In the genomic region with DNA sequence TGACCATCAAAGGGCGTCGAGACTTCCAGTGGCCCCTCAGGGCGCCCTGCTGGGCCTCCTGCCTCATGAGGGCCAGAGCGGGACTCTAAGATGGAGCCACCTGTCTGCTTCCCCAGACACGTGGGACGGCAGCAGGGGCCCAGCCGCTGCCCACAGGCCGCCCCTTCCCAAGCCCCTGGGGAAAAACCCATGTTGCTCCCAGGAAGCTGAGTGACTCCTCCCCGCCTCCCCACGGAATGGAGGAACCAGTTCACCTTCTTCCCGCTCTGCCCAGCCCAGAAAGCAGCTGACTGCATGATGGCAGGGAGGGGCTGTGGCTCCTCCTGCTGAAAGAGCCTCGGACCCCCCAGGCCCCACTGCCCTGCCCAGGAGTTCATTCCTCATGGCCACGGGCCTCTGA, we compare ENCODE assay signal across 13 cellular contexts. TPM values are rescaled to one million over a fixed set of nuclear protein-coding genes. Genes with fewer than 3 reads are reported as not detected.
DNase-seq lines count a peak whose midpoint lies in the region; ATAC-seq and TF ChIP-seq lines count a peak whose summit lies in the region.
"Had no signal": no experiment of that assay in that cellular context is flagged by ENCODE, and none has a peak within 500 bp of the region (broad histone marks: within the 10 kb centered on the region; RNA-seq: fewer than 3 reads in every experiment).

No MANE protein-coding gene starts in this region.

- peaks cover 17 to 81% of the 10 kb centered on the region in 2 experiments for H3K79me1 ChIP-seq in IMR-90 (ENCODE audit: low read depth in 1 of 2, low read length in 2 of 2)

- no TSS peak for BruUV-seq in IMR-90 (replicated peaks; lab: Mats Ljungman, UMichigan)
- BruUV-seq in A673 (replicated peaks; lab: Mats Ljungman, UMichigan), result no TSS peak

- H3K36me3 ChIP-seq in CD8-positive, alpha-beta memory T cell (ENCODE audit: insufficient read depth, low read length), result peaks cover 37% of the 10 kb centered on the region
- H3K36me3 ChIP-seq in IMR-90 (ENCODE audit: control insufficient read depth, insufficient read depth, low read length) (peaks cover 58% of the 10 kb centered on the region), sigmoid colon (peaks cover 21 to 67% (median 40%) of the 10 kb centered on the region in 4 donors), A673 (ENCODE audit: insufficient read depth, low read length, poor library complexity, severe bottlenecking) (peaks cover 22% of the 10 kb centered on the region)

- no peak overlapping the region for H2AFZ ChIP-seq in IMR-90 (replicated peaks; ENCODE audit: low read length, poor library complexity)

- no peak overlapping the region for H3K27ac ChIP-seq in CD8-positive, alpha-beta memory T cell (ENCODE audit: low read depth, low read length)
- H3K27ac ChIP-seq in IMR-90 (ENCODE audit: insufficient read depth, low read length) (no peak overlapping the region), sigmoid colon (peak overlapping the region; percentile 56 to 67 (median 62)), A673 (ENCODE audit: low read depth, low read length, poor library complexity, severe bottlenecking) (no peak overlapping the region)
- H3K27ac ChIP-seq: SJCRH30 had no signal

- intact Hi-C loops in IMR-90 (cut with micrococcal nuclease), result no loop called here
- intact Hi-C loops in sigmoid colon (cut with DNase I), result no loop called here
- intact Hi-C loops in A673 (cut with micrococcal nuclease; ENCODE audit: unreplicated experiment), result no loop called here

- no peak overlapping the region for H3K14ac ChIP-seq in IMR-90 (replicated peaks; ENCODE audit: low read depth, low read length)

- no peak overlapping the region for H4K91ac ChIP-seq in IMR-90 (ENCODE audit: insufficient read depth, low read depth, low read length)

- peaks cover 0 to 88% (median 8%) of the 10 kb centered on the region in 3 donors for H3K36me3 Mint-ChIP-seq in CD8-positive, alpha-beta memory T cell

- no peak overlapping the region for H4K8ac ChIP-seq in IMR-90 (ENCODE audit: low read depth in 2 of 2, low read length in 2 of 2)

- H3K4me3 Mint-ChIP-seq in CD8-positive, alpha-beta memory T cell, result peak overlapping the region in 6 of 7 donors; percentile 64 to 89 (median 72)

- no peak overlapping the region for H3K18ac ChIP-seq in IMR-90 (ENCODE audit: low read depth, low read length)

- in situ Hi-C loops in IMR-90 (cut with MboI; ENCODE audit: low sequenced_read_pairs), result loop anchor here (25.0 kb wide), 1 partner anchor 1739 kb away; a partner anchor contains a TSS

- POLR2A ChIA-PET in CD8-positive, alpha-beta memory T cell (lab: Charles Lee), result interaction anchor here (1.3 kb wide), 1 partner anchor 9 kb away, joined by 3 read pairs; no protein-coding TSS in a partner anchor
- POLR2A ChIA-PET in IMR-90 (lab: Charles Lee; ENCODE audit: unreplicated experiment), result no interaction called here
- POLR2A ChIA-PET in A673 (lab: Charles Lee; ENCODE audit: low non-redundant PET), result no interaction called here

- no peak overlapping the region for H2BK120ac ChIP-seq in IMR-90 (ENCODE audit: low read depth, low read length)

- H3K4me2 ChIP-seq in IMR-90 (ENCODE audit: low read depth, low read length), result no peak overlapping the region

- no peaks in the 10 kb centered on the region for H3K27me3 Mint-ChIP-seq in CD8-positive, alpha-beta memory T cell

- H3K4me1 Mint-ChIP-seq in CD8-positive, alpha-beta memory T cell, result peaks cover 30 to 49% (median 46%) of the 10 kb centered on the region in 3 donors

- peaks cover 15% of the 10 kb centered on the region for H3K9me1 ChIP-seq in IMR-90 (ENCODE audit: insufficient read depth, low read length)

- TF ChIP-seq RAD21 in IMR-90 (IDR thresholded peaks at IDR 0.05; ENCODE audit: low read length), result no peak

- TF ChIP-seq POLR2A in IMR-90 (IDR thresholded peaks at IDR 0.05; ENCODE audit: low read depth, low read length) (no peak), sigmoid colon (IDR thresholded peaks at IDR 0.05) (no peak)

- dilution Hi-C loops in IMR-90 (cut with HindIII; ENCODE audit: low sequenced_read_pairs, unreplicated experiment), result no loop called here

- DNase-seq in CD8-positive, alpha-beta memory T cell, result no peak
- no peak for DNase-seq in IMR-90
- DNase-seq in epithelial cell of esophagus (ENCODE audit: low read depth), result peak; percentile 55
- DNase-seq in sigmoid colon, result no peak
- DNase-seq in DMS79 (lab: John Stamatoyannopoulos, UW), result no peak
- no peak for DNase-seq in A673 (ENCODE audit: low spot score)
- DNase-seq in HK-2 (ENCODE audit: unreplicated experiment), result no peak
- no peak for DNase-seq in HPDE6-E6E7 (ENCODE audit: extremely low spot score)
- DNase-seq: cerebellar nuclear complex, Kasumi-1, mucosa of descending colon, NCI-H446, SJCRH30 had no signal

- H2BK20ac ChIP-seq in IMR-90 (ENCODE audit: low read depth, low read length), result no peak overlapping the region

- H3K56ac ChIP-seq in IMR-90 (ENCODE audit: extremely low read depth, insufficient read depth, low read length), result no peak overlapping the region

- H3K9ac ChIP-seq in IMR-90 (ENCODE audit: low read depth, low read length), result no peak overlapping the region

- no peak overlapping the region for H3K4me3 ChIP-seq in CD8-positive, alpha-beta memory T cell (ENCODE audit: low read length)
- H3K4me3 ChIP-seq in IMR-90 (ENCODE audit: insufficient read depth, low read depth, low read length) (no peak overlapping the region), epithelial cell of esophagus (ENCODE audit: low read length) (no peak overlapping the region), sigmoid colon (no peak overlapping the region), A673 (ENCODE audit: low read depth, low read length, poor library complexity, severe bottlenecking) (no peak overlapping the region)
- H3K4me3 ChIP-seq: mucosa of descending colon, SJCRH30 had no signal

- no peak overlapping the region for H3K23ac ChIP-seq in IMR-90 (ENCODE audit: low read depth, low read length)

- no peak overlapping the region for H2AK5ac ChIP-seq in IMR-90 (ENCODE audit: low read depth, low read length)

- no peak overlapping the region for H2BK15ac ChIP-seq in IMR-90 (ENCODE audit: low read depth, low read length)

- TF ChIP-seq EP300 in sigmoid colon (IDR thresholded peaks at IDR 0.05), result no peak

- TF ChIP-seq CTCF in IMR-90 (conservative IDR thresholded peaks at IDR 0.05; ENCODE audit: low read depth, low read length) (no peak), epithelial cell of esophagus (IDR thresholded peaks at IDR 0.05; ENCODE audit: insufficient read depth, low read depth, low read length, missing control alignments) (no peak), sigmoid colon (IDR thresholded peaks at IDR 0.05) (no peak), A673 (conservative IDR thresholded peaks at IDR 0.05; ENCODE audit: low read depth, low read length) (no peak)

- H4K20me1 ChIP-seq in IMR-90 (ENCODE audit: insufficient read depth, low read length), result peaks cover 79% of the 10 kb centered on the region

- H2BK5ac ChIP-seq in IMR-90 (ENCODE audit: low read depth, low read length, poor library complexity, severe bottlenecking), result no peak overlapping the region

- no peaks in the 10 kb centered on the region for H3K27me3 ChIP-seq in CD8-positive, alpha-beta memory T cell (ENCODE audit: insufficient read depth, low read length, poor library complexity, severe bottlenecking)
- H3K27me3 ChIP-seq in IMR-90 (ENCODE audit: control insufficient read depth, insufficient read depth, low read length), result no peaks in the 10 kb centered on the region
- no peaks in the 10 kb centered on the region for H3K27me3 ChIP-seq in sigmoid colon
- no peaks in the 10 kb centered on the region for H3K27me3 ChIP-seq in A673 (replicated peaks; ENCODE audit: insufficient read depth, low read depth, low read length, poor library complexity)
- H3K27me3 ChIP-seq: SJCRH30 had no signal

- H2AK9ac ChIP-seq in IMR-90 (replicated peaks; ENCODE audit: low read depth, low read length, poor library complexity), result peak overlapping the region; percentile 42

- H3K4me1 ChIP-seq in CD8-positive, alpha-beta memory T cell (ENCODE audit: insufficient read depth, low read length), result peaks cover 13% of the 10 kb centered on the region
- H3K4me1 ChIP-seq in IMR-90 (ENCODE audit: control insufficient read depth, insufficient read depth, low read length) (peaks cover 7% of the 10 kb centered on the region; the same call in 1 of the 2 replicates), sigmoid colon (peaks cover 0 to 36% (median 25%) of the 10 kb centered on the region in 4 donors), A673 (ENCODE audit: insufficient read depth, low read length, poor library complexity, severe bottlenecking) (no peaks in the 10 kb centered on the region)
- H3K4me1 ChIP-seq: SJCRH30 had no signal

- no peak overlapping the region for H4K5ac ChIP-seq in IMR-90 (ENCODE audit: low read depth, low read length)

- no peak overlapping the region for H3K4ac ChIP-seq in IMR-90 (ENCODE audit: low read depth, low read length)

- peak overlapping the region in 7 of 8 donors; percentile 63 to 94 (median 89) for H3K27ac Mint-ChIP-seq in CD8-positive, alpha-beta memory T cell

- CTCF ChIA-PET in CD8-positive, alpha-beta memory T cell (lab: Charles Lee), result interaction anchor here (0.8 to 1.4 kb wide), 2 partner anchors 14 to 15 kb away, joined by 3 to 4 read pairs; no protein-coding TSS in a partner anchor
- CTCF ChIA-PET in IMR-90 (lab: Yijun Ruan, JAX) (interaction anchor here (0.6 kb wide), 1 partner anchor 141 kb away, joined by 5 read pairs; no protein-coding TSS in a partner anchor), A673 (lab: Charles Lee) (no interaction called here)

- H3K9me3 ChIP-seq in CD8-positive, alpha-beta memory T cell (ENCODE audit: low read length), result no peaks in the 10 kb centered on the region
- no peaks in the 10 kb centered on the region for H3K9me3 ChIP-seq in IMR-90 (ENCODE audit: control insufficient read depth, insufficient read depth, low read length)
- H3K9me3 ChIP-seq in sigmoid colon, result no peaks in the 10 kb centered on the region
- H3K9me3 ChIP-seq in A673 (ENCODE audit: low read depth, low read length, poor library complexity, severe bottlenecking), result no peaks in the 10 kb centered on the region
- H3K9me3 ChIP-seq: mucosa of descending colon, SJCRH30 had no signal

- WGBS in IMR-90 (ENCODE audit: extremely low coverage in 2 of 2, insufficient read length in 1 of 2), 2 experiments, result 77% methylated on average over 6 of the region's 13 CpGs; no CpG with 5 or more reads in 1 of the 2 experiments
- 80% methylated on average over 13 of the region's 13 CpGs for WGBS in sigmoid colon, 2 donors

- ATAC-seq in IMR-90 (ENCODE audit: low read depth), result no peak
- ATAC-seq: mucosa of descending colon had no signal

- no peaks in the 10 kb centered on the region for H3K9me3 Mint-ChIP-seq in CD8-positive, alpha-beta memory T cell

TF ChIP-seq in IMR-90, 13 proteins besides CTCF, POLR2A, EP300 and RAD21 (continues in another document):
- no peak for TF ChIP-seq NFE2L2 (IDR thresholded peaks at IDR 0.05; ENCODE audit: low read depth, low read length)

RNA-seq across cellular contexts. Expression of a gene that starts 14.9 kb away (rescaled TPM):
- total RNA-seq in CD8-positive, alpha-beta memory T cell, result 10 to 100 TPM; 66.8 to 77.8 TPM
- polyA plus RNA-seq in CD8-positive, alpha-beta memory T cell, result 26.9 TPM
- 32.6 and 35.0 TPM in 2 replicates for total RNA-seq in IMR-90 (2012; rRNA removed)
- polyA plus RNA-seq in IMR-90 (2012; rRNA removed), result 47.6 and 49.6 TPM in 2 replicates
- 31.2 and 45.6 TPM in 2 replicates for polyA plus RNA-seq in IMR-90 (2012; cell fraction: cytosol; rRNA removed)
- 64.2 and 73.1 TPM in 2 replicates for polyA plus RNA-seq in IMR-90 (2012; cell fraction: nucleus; rRNA removed; ENCODE audit: low replicate concordance)
- total RNA-seq in sigmoid colon, result 10 to 100 TPM; 17.5 to 25.4 (median 22.3) TPM
- 10 to 100 TPM; 24.6 to 43.0 (median 33.5) TPM for polyA plus RNA-seq in sigmoid colon
- 57.9 and 63.0 TPM in 2 replicates for total RNA-seq in A673 (2021)

Comparison
In these comparisons a context has a peak if more than half of its experiments do, and no peak if none do; other contexts are left out.
1. H3K27ac ChIP-seq: peak in sigmoid colon (4 of 4); none in CD8-positive, alpha-beta memory T cell (single experiment), IMR-90 (single experiment) and A673 (single experiment).